ENCODE assay signal across 10 cellular contexts in the genomic region with DNA sequence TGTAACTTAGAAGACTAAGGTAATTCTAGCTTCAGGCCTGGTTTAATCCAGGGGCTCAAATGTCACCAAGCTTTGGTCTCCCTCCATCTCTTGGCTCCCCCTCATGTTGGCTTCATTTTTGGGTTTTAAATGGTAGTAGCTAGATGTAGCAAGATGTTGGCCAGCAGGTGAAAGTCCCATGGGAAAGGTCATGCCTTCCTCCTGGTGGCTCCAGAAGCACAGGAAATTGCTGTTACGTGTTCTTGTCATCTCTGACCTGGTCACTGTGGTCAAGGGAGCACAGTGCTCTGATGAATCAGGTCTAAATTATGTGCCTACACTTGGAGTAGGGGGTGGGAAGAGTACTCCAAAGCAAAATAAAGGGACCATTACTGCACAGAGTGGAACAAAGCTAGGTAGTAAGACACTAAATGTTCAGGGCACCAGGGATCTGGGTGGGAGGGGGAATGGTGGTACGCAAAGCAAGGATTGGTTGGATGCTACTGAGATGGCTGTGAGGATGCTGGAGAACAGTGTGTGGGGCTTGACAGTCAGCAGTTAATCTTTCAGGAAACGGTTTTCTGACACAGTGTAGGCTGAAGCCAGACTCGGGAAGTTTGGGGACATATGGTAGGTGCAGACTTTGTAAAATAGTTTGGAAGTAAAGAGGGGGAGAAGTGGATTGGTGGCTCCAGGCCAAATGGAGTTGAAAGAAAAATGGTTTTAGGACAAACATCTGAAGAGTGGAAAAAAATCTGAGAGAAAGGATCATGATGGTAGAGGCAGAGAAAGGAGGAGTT. TPM values are rescaled to one million over a fixed set of nuclear protein-coding genes. Genes with fewer than 3 reads are reported as not detected.
DNase-seq lines count a peak whose midpoint lies in the region; ATAC-seq, FAIRE-seq and TF ChIP-seq lines count a peak whose summit lies in the region.
"Had no signal": no experiment of that assay in that cellular context is flagged by ENCODE, and none has a peak within 500 bp of the region (broad histone marks: within the 10 kb centered on the region; RNA-seq: fewer than 3 reads in every experiment).

No MANE protein-coding gene starts in this region.

- no peak for TF ChIP-seq POLR2A in H54 (IDR thresholded peaks at IDR 0.05; ENCODE audit: low read depth, low read length)

- no peak overlapping the region for H3K18ac ChIP-seq in neuronal stem cell (ENCODE audit: low read length)

- H3K27me3 Mint-ChIP-seq in WTC11 (ENCODE audit: low read depth): no peaks in the 10 kb centered on the region
- H3K27me3 Mint-ChIP-seq in T-cell: no peaks in the 10 kb centered on the region
- H3K27me3 Mint-ChIP-seq: memory B cell had no signal

- H3K14ac ChIP-seq in neuronal stem cell (ENCODE audit: low read length): no peak overlapping the region

- H4K8ac ChIP-seq in neuronal stem cell (ENCODE audit: low read depth, low read length): no peak overlapping the region

- no peak overlapping the region for H2BK120ac ChIP-seq in neuronal stem cell (ENCODE audit: low read depth, low read length)

- H3K36me3 Mint-ChIP-seq in WTC11 (no peaks in the 10 kb centered on the region), T-cell (peaks cover 20% of the 10 kb centered on the region)

- H3K36me3 ChIP-seq in neuronal stem cell (replicated peaks in 1 of 2; ENCODE audit: control insufficient read depth in 2 of 2, insufficient read depth in 2 of 2, low read length in 2 of 2): peaks cover 0 to 3% of the 10 kb centered on the region in 2 donors
- no peaks in the 10 kb centered on the region for H3K36me3 ChIP-seq in small intestine (ENCODE audit: control insufficient read depth in 2 of 2, insufficient read depth in 2 of 2, low read length in 2 of 2)

- H2AK5ac ChIP-seq in neuronal stem cell (ENCODE audit: low read depth, low read length): no peak overlapping the region

- DNase-seq in A172 (ENCODE audit: low spot score): peak; percentile 88
- DNase-seq in H54 (ENCODE audit: insufficient read length, low spot score): peak; percentile 58
- no peak for DNase-seq in WTC11 (ENCODE audit: low spot score)
- peak; percentile 43 for DNase-seq in iris pigment epithelial cell (ENCODE audit: low read depth)
- no peak for DNase-seq in foreskin melanocyte
- no peak for DNase-seq in neuronal stem cell (ENCODE audit: low spot score)
- DNase-seq in small intestine: no peak
- DNase-seq in T-cell: no peak

- no peak overlapping the region for H2BK5ac ChIP-seq in neuronal stem cell (ENCODE audit: low read length)

- no peak for ATAC-seq in WTC11
- ATAC-seq in T-cell (replicated peaks in 1 of 4): no peak

- H3K27me3 ChIP-seq in neuronal stem cell (ENCODE audit: control insufficient read depth in 3 of 3, insufficient read depth in 3 of 3, low read depth in 1 of 3, low read length in 3 of 3) (no peaks in the 10 kb centered on the region), small intestine (ENCODE audit: control insufficient read depth in 2 of 2, insufficient read depth in 2 of 2, low read length in 2 of 2) (no peaks in the 10 kb centered on the region)

- H3K4me1 Mint-ChIP-seq in WTC11: peaks cover 39% of the 10 kb centered on the region
- H3K4me1 Mint-ChIP-seq in T-cell: peaks cover 66 to 83% (median 79%) of the 10 kb centered on the region in 3 donors

- no peak overlapping the region for H2BK12ac ChIP-seq in neuronal stem cell (ENCODE audit: low read length)

- H3K4me3 Mint-ChIP-seq in WTC11: no peak overlapping the region
- H3K4me3 Mint-ChIP-seq in T-cell: no peak overlapping the region
- H3K4me3 Mint-ChIP-seq: memory B cell had no signal

- no peak overlapping the region for H3K23ac ChIP-seq in neuronal stem cell (ENCODE audit: low read depth, low read length, poor library complexity)

- H3K4me1 ChIP-seq in neuronal stem cell (ENCODE audit: control insufficient read depth in 2 of 2, insufficient read depth in 1 of 2, low read depth in 1 of 2, low read length in 2 of 2) (no peaks in the 10 kb centered on the region), small intestine (ENCODE audit: control insufficient read depth in 2 of 2, insufficient read depth in 1 of 2, low read depth in 1 of 2, low read length in 1 of 2) (peaks cover 0 to 2% of the 10 kb centered on the region in 2 donors)

- no peak overlapping the region for H4K91ac ChIP-seq in neuronal stem cell (ENCODE audit: low read depth, low read length, poor library complexity)

- no peaks in the 10 kb centered on the region for H3K9me3 ChIP-seq in neuronal stem cell (replicated peaks in 1 of 2; ENCODE audit: control insufficient read depth in 2 of 2, insufficient read depth in 1 of 2, low read depth in 1 of 2, low read length in 2 of 2)
- H3K9me3 ChIP-seq in small intestine (ENCODE audit: control insufficient read depth, low read depth): no peaks in the 10 kb centered on the region

- H3K79me1 ChIP-seq in neuronal stem cell (ENCODE audit: low read depth, low read length): no peaks in the 10 kb centered on the region

- POLR2A ChIA-PET in WTC11 (lab: Charles Lee) (interaction anchor here (1.1 kb wide), 1 partner anchor 13 kb away, joined by 4 read pairs; no protein-coding TSS in a partner anchor), T-cell (lab: Charles Lee) (no interaction called here)

- H3K4ac ChIP-seq in neuronal stem cell (ENCODE audit: low read length): no peak overlapping the region

- H2BK15ac ChIP-seq in neuronal stem cell (ENCODE audit: low read length): no peak overlapping the region

- H3K4me3 ChIP-seq in neuronal stem cell (ENCODE audit: low read length in 2 of 2): no peak overlapping the region
- H3K4me3 ChIP-seq in small intestine (ENCODE audit: low read depth in 1 of 2, low read length in 2 of 2): no peak overlapping the region

- no CpG with 5 or more reads among the region's 4 CpGs for WGBS in neuronal stem cell (ENCODE audit: extremely low coverage in 2 of 2, insufficient read length in 2 of 2, insufficient replicate concordance in 1 of 2), 2 donors
- WGBS in small intestine, 3 donors: 50 to 71% (median 68%) methylated on average over 4 of the region's 4 CpGs

- H3K27ac Mint-ChIP-seq in WTC11 (0 out of 2 replicates have a peak overlapping the region, but pooled peaks have one; percentile 12), T-cell (peak overlapping the region in 1 of 2 donors; percentile 62)
- H3K27ac Mint-ChIP-seq: memory B cell had no signal

- peak; percentile 75 for FAIRE-seq in H54 (lab: Jason Lieb, UNC)
- no peak for FAIRE-seq in small intestine (lab: Jason Lieb, UNC)

- H2AFZ ChIP-seq in neuronal stem cell (ENCODE audit: low read length): no peak overlapping the region

- no peak for TF ChIP-seq CTCF in WTC11 (IDR thresholded peaks at IDR 0.05)

- H3K27ac ChIP-seq in neuronal stem cell (replicated peaks; ENCODE audit: low read length) (no peak overlapping the region), small intestine (ENCODE audit: low read depth in 1 of 2, low read length in 1 of 2) (no peak overlapping the region)

- no peak overlapping the region for H3K9ac ChIP-seq in neuronal stem cell (ENCODE audit: low read depth, low read length, poor library complexity)

- H3K9me3 Mint-ChIP-seq in WTC11: no peaks in the 10 kb centered on the region
- no peaks in the 10 kb centered on the region for H3K9me3 Mint-ChIP-seq in T-cell
- H3K9me3 Mint-ChIP-seq: activated T-helper 2 cell treated with anti-CD3 and anti-CD28 coated beads, Interferon-gamma antibody, Interleukin-2, Interleukin-4, amounts not matched to agents 10 μg/mL and 5 μg/mL and 100 μg/mL, durations not matched to agents 14 hours and 24 hours and 36 hours had no signal

- H3K4me2 ChIP-seq in neuronal stem cell (ENCODE audit: insufficient read depth, low read length, poor library complexity, severe bottlenecking): no peak overlapping the region

- CTCF ChIA-PET in WTC11 (lab: Charles Lee): interaction anchor here (0.7 to 1.8 kb wide), 4 partner anchors 9 to 35 kb away, joined by 3 to 8 read pairs (median 3); a partner anchor contains a TSS
- CTCF ChIA-PET in T-cell (lab: Charles Lee): interaction anchor here (0.6 to 0.9 kb wide), 2 partner anchors 111 to 377 kb away, joined by 3 to 7 read pairs; no protein-coding TSS in a partner anchor

TF ChIP-seq in WTC11, 78 proteins besides CTCF, POLR2A, EP300 and RAD21:
- TF ChIP-seq, protein P1, sequence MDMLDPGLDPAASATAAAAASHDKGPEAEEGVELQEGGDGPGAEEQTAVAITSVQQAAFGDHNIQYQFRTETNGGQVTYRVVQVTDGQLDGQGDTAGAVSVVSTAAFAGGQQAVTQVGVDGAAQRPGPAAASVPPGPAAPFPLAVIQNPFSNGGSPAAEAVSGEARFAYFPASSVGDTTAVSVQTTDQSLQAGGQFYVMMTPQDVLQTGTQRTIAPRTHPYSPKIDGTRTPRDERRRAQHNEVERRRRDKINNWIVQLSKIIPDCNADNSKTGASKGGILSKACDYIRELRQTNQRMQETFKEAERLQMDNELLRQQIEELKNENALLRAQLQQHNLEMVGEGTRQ (CRISPR knock-in tag; IDR thresholded peaks at IDR 0.05): no peak
TF ChIP-seq in WTC11: peak in this region for 0.

RNA-seq across cellular contexts. Expression of a gene that starts 30.1 kb away (rescaled TPM):
- 21.9 and 35.8 TPM in 2 replicates for total RNA-seq in A172 (2014; rRNA removed; shearing (Covaris generic))
- total RNA-seq in WTC11 (2021) (49.1 to 56.6 TPM (median 54.9 TPM) in 3 replicates), T-cell (10 to 100 TPM; 47.1 to 62.2 (median 48.9) TPM)
- polyA plus RNA-seq in neuronal stem cell (2013, experiment 1 of 2): 31.8 TPM
- 32.6 TPM for polyA plus RNA-seq in neuronal stem cell (2013, experiment 2 of 2)
- polyA plus RNA-seq in small intestine: 10 to 100 TPM in 1 of 3 donors, 1 to 10 TPM in 2; 2.9 to 13.1 (median 5.1) TPM

RNA-seq across cellular contexts. Expression of a gene that starts 37.1 kb away (rescaled TPM):
- 524 and 529 TPM in 2 replicates for total RNA-seq in A172 (2014; rRNA removed; shearing (Covaris generic))
- total RNA-seq in WTC11 (2021) (239 to 262 TPM (median 240 TPM) in 3 replicates), T-cell (10 to 100 TPM; 30.8 to 54.7 (median 48.2) TPM)
- polyA plus RNA-seq in neuronal stem cell (2013, experiment 1 of 2): 214 TPM
- polyA plus RNA-seq in neuronal stem cell (2013, experiment 2 of 2): 222 TPM
- 100 to 1,000 TPM in 1 of 3 donors, 10 to 100 TPM in 2; 57.6 to 144 (median 77.8) TPM for polyA plus RNA-seq in small intestine

RNA-seq across cellular contexts. Expression of a gene that starts 44.0 kb away (rescaled TPM):
- 129 and 146 TPM in 2 replicates for total RNA-seq in A172 (2014; rRNA removed; shearing (Covaris generic))
- total RNA-seq in WTC11 (2021) (72.7 to 78.4 TPM (median 73.9 TPM) in 3 replicates), T-cell (10 to 100 TPM; 55.6 to 72.7 (median 69.0) TPM)
- polyA plus RNA-seq in neuronal stem cell (2013, experiment 1 of 2): 121 TPM
- polyA plus RNA-seq in neuronal stem cell (2013, experiment 2 of 2): 121 TPM
- polyA plus RNA-seq in small intestine: 10 to 100 TPM; 82.3 to 85.1 (median 83.2) TPM

Comparison
In these comparisons a context has a peak if more than half of its experiments do, and no peak if none do; other contexts are left out.
1. DNase-seq: peak in A172 (single experiment), H54 (single experiment) and iris pigment epithelial cell (single experiment); none in WTC11 (single experiment), foreskin melanocyte (single experiment), neuronal stem cell (single experiment), small intestine (single experiment) and T-cell (0 of 34).